Comparison of ENCODE assay signal across 18 cellular contexts in genomic region chr3:17539436-17539835, GRCh38.
A peak's percentile ranks its signal among the peaks of the same experiment; 100 is the strongest.
DNase-seq lines count a peak whose midpoint lies in the region; ATAC-seq and TF ChIP-seq lines count a peak whose summit lies in the region.
"Had no signal": no experiment of that assay in that cellular context is flagged by ENCODE, and none has a peak within 500 bp of the region (broad histone marks: within the 10 kb centered on the region; RNA-seq: fewer than 3 reads in every experiment).

No MANE protein-coding gene starts in this region.

- no peak overlapping the region for H3K4me2 ChIP-seq in H9 (ENCODE audit: insufficient read depth, insufficient read length, low read length)
- no peak overlapping the region for H3K4me2 ChIP-seq in OCI-LY7 (ENCODE audit: low read length)
- H3K4me2 ChIP-seq: BLaER1 treated with 17β-estradiol and CSF1 and Interleukin-3, amounts not matched to agents 10 nM and 100 nM had no signal

- no peak overlapping the region for H3T11ph ChIP-seq in H9 (ENCODE audit: low read length)

- no peak overlapping the region for H4K8ac ChIP-seq in H9 (replicated peaks; ENCODE audit: insufficient read length, low read depth, low read length)

- no peaks in the 10 kb centered on the region for H3K23me2 ChIP-seq in H9 (ENCODE audit: insufficient read length, low read depth, low read length, poor library complexity, severe bottlenecking)

- H3K9me2 ChIP-seq in OCI-LY7 (ENCODE audit: insufficient read depth, low read length), result no peaks in the 10 kb centered on the region

- TF ChIP-seq EP300 in sigmoid colon (IDR thresholded peaks at IDR 0.05), result no peak

- no peak overlapping the region for H3K4ac ChIP-seq in H9 (ENCODE audit: low read depth, low read length)

- H3K27me3 ChIP-seq in H9 (ENCODE audit: insufficient read depth, low read length) (no peaks in the 10 kb centered on the region), endodermal cell (ENCODE audit: control insufficient read depth, insufficient read depth, low read length, poor library complexity, severe bottlenecking) (no peaks in the 10 kb centered on the region), sigmoid colon (no peaks in the 10 kb centered on the region)
- H3K27me3 ChIP-seq: BLaER1 treated with 17β-estradiol and CSF1 and Interleukin-3, amounts not matched to agents 10 nM and 100 nM had no signal

- no peaks in the 10 kb centered on the region for H3K9me3 ChIP-seq in H9 (ENCODE audit: control insufficient read depth, low read depth, low read length)
- 0 out of 2 replicates have a peak, but pooled peaks cover 4% of the 10 kb centered on the region for H3K9me3 ChIP-seq in OCI-LY7 (ENCODE audit: low read length)
- H3K9me3 ChIP-seq in endodermal cell (ENCODE audit: control insufficient read depth, low read length), result peaks cover 46% of the 10 kb centered on the region
- no peaks in the 10 kb centered on the region for H3K9me3 ChIP-seq in sigmoid colon

- H3K14ac ChIP-seq in H9 (ENCODE audit: insufficient read depth, low read length), result no peak overlapping the region

- no peak overlapping the region for H2BK20ac ChIP-seq in H9 (ENCODE audit: low read depth, low read length, poor library complexity, severe bottlenecking)

- DNase-seq in H9 (no peak), OCI-LY7 (ENCODE audit: low spot score) (no peak), endodermal cell (no peak), sigmoid colon (no peak)
- no peak for DNase-seq in activated naive CD4-positive, alpha-beta T cell treated with Interleukin-2 at 50 U/mL for 16 hours
- DNase-seq: Calu3; CD8-positive, alpha-beta T cell; DMS79 treated with DMSO at 0.1 percent for 48 hours; GF-D8; HCEC 1CT; KG1 had no signal

- POLR2A ChIA-PET in OCI-LY7 (lab: Charles Lee), result no interaction called here

- H3K9ac ChIP-seq in H9 (ENCODE audit: extremely low read depth, insufficient read length, low read length), result no peak overlapping the region
- H3K9ac ChIP-seq in endodermal cell (ENCODE audit: extremely low read depth, low read length, poor library complexity, severe bottlenecking), result no peak overlapping the region
- H3K9ac ChIP-seq: BLaER1 treated with 17β-estradiol and CSF1 and Interleukin-3, amounts not matched to agents 10 nM and 100 nM had no signal

- TF ChIP-seq POLR2A in sigmoid colon (IDR thresholded peaks at IDR 0.05), result no peak

- no peak overlapping the region for H4K91ac ChIP-seq in H9 (ENCODE audit: insufficient read length, low read depth, low read length)

- no peak overlapping the region for H2AFZ ChIP-seq in H9 (ENCODE audit: low read length)
- no peak overlapping the region for H2AFZ ChIP-seq in OCI-LY7 (ENCODE audit: low read length)

- H3K4me1 ChIP-seq in H9 (ENCODE audit: insufficient read depth, low read length), result no peaks in the 10 kb centered on the region
- H3K4me1 ChIP-seq in OCI-LY7 (ENCODE audit: insufficient read depth, low read length, poor library complexity, severe bottlenecking), result no peaks in the 10 kb centered on the region
- peaks cover 21% of the 10 kb centered on the region for H3K4me1 ChIP-seq in endodermal cell (ENCODE audit: control insufficient read depth, insufficient read depth, low read length)
- peaks cover 0 to 14% (median 9%) of the 10 kb centered on the region in 4 donors for H3K4me1 ChIP-seq in sigmoid colon
- H3K4me1 ChIP-seq: BLaER1 treated with 17β-estradiol and CSF1 and Interleukin-3, amounts not matched to agents 10 nM and 100 nM had no signal

- H3K23ac ChIP-seq in H9 (ENCODE audit: insufficient read length, low read depth, low read length), result no peak overlapping the region

- H3K4me1 Mint-ChIP-seq in H9 (peaks cover 21 to 29% of the 10 kb centered on the region in 2 experiments), endodermal cell (peaks cover 35% of the 10 kb centered on the region)
- H3K4me1 Mint-ChIP-seq: B cell had no signal

- H3K18ac ChIP-seq in H9 (ENCODE audit: insufficient read length, low read depth, low read length), result no peak overlapping the region

- CTCF ChIA-PET in OCI-LY7 (lab: Charles Lee; ENCODE audit: unreplicated experiment), result no interaction called here

- no peak for TF ChIP-seq CTCF in H9 (conservative IDR thresholded peaks at IDR 0.05)
- no peak for TF ChIP-seq CTCF in OCI-LY7 (conservative IDR thresholded peaks at IDR 0.05; ENCODE audit: low read length)
- no peak for TF ChIP-seq CTCF in endodermal cell (conservative IDR thresholded peaks at IDR 0.05)
- TF ChIP-seq CTCF in sigmoid colon (IDR thresholded peaks at IDR 0.05), result no peak

- BruUV-seq in OCI-LY7 (replicated peaks; lab: Mats Ljungman, UMichigan), result TSS peak; percentile 13

- H3K79me2 ChIP-seq in H9 (ENCODE audit: insufficient read depth, low read length), result no peaks in the 10 kb centered on the region
- H3K79me2 ChIP-seq in OCI-LY7 (ENCODE audit: insufficient read depth, low read depth, low read length), result no peaks in the 10 kb centered on the region

- intact Hi-C loops in OCI-LY7 (cut with micrococcal nuclease; ENCODE audit: unreplicated experiment), result no loop called here
- intact Hi-C loops in sigmoid colon (cut with DNase I), result no loop called here

- no peaks in the 10 kb centered on the region for H3K79me1 ChIP-seq in H9 (ENCODE audit: insufficient read depth, low read depth, low read length, poor library complexity, severe bottlenecking)

- H2BK120ac ChIP-seq in H9 (ENCODE audit: low read depth, low read length, poor library complexity, severe bottlenecking), result no peak overlapping the region

- H3K36me3 Mint-ChIP-seq in H9 (ENCODE audit: insufficient read depth in 1 of 3, low read depth in 3 of 3) (peaks cover 0 to 15% (median 0%) of the 10 kb centered on the region in 3 experiments; a peak in 1 of 7 replicates), endodermal cell (ENCODE audit: low read depth) (peaks cover 35% of the 10 kb centered on the region)

- no peak overlapping the region for H4K5ac ChIP-seq in H9 (ENCODE audit: insufficient read length, low read depth, low read length)

- H2AK5ac ChIP-seq in H9 (ENCODE audit: insufficient read length, low read length), result no peak overlapping the region

- H3K27ac ChIP-seq in H9 (ENCODE audit: insufficient read length, low read depth, low read length), result no peak overlapping the region
- H3K27ac ChIP-seq in OCI-LY7 (ENCODE audit: low read depth, low read length, poor library complexity, severe bottlenecking), result no peak overlapping the region
- H3K27ac ChIP-seq in endodermal cell (ENCODE audit: low read depth, low read length), result no peak overlapping the region
- H3K27ac ChIP-seq in sigmoid colon, result no peak overlapping the region
- H3K27ac ChIP-seq: BLaER1 treated with 17β-estradiol and CSF1 and Interleukin-3, amounts not matched to agents 10 nM and 100 nM; HL-60 had no signal

- H3K9me3 Mint-ChIP-seq in H9, result no peaks in the 10 kb centered on the region; a peak in 1 of 5 replicates
- H3K9me3 Mint-ChIP-seq in endodermal cell, result peaks cover 22% of the 10 kb centered on the region

- no peak overlapping the region for H3K56ac ChIP-seq in H9 (ENCODE audit: insufficient read length, low read depth, low read length)

- H2BK5ac ChIP-seq in H9 (ENCODE audit: insufficient read length, low read length), result no peak overlapping the region

- no peak overlapping the region for H2BK15ac ChIP-seq in H9 (ENCODE audit: low read depth, low read length)

- ATAC-seq in HG03460 (IDR thresholded peaks at IDR 0.05; ENCODE audit: unreplicated experiment) (no peak), GM19035 (IDR thresholded peaks at IDR 0.05; ENCODE audit: unreplicated experiment) (no peak)
- ATAC-seq: CD8-positive, alpha-beta T cell; HepG2 had no signal

- 0 out of 5 replicates have a peak overlapping the region, but pooled peaks of 1 of the 2 experiments have one; percentile 15 for H3K4me3 Mint-ChIP-seq in H9
- no peak overlapping the region for H3K4me3 Mint-ChIP-seq in endodermal cell
- H3K4me3 Mint-ChIP-seq: B cell; CD8-positive, alpha-beta T cell; IgD-negative memory B cell had no signal

- no peak overlapping the region for H2BK12ac ChIP-seq in H9 (ENCODE audit: insufficient read length, low read depth, low read length)

- no CpG with 5 or more reads among the region's 3 CpGs for WGBS in H9 (ENCODE audit: extremely low coverage, insufficient read length, low lambda C conversion rate)
- WGBS in endodermal cell (ENCODE audit: insufficient coverage in 1 of 2, insufficient read length in 1 of 2), 2 experiments, result 94% methylated on average over 2 of the region's 3 CpGs; no CpG with 5 or more reads in 1 of the 2 experiments
- WGBS in sigmoid colon, 2 donors, result 96 to 99% methylated on average over 3 of the region's 3 CpGs

- H3K4me3 ChIP-seq in OCI-LY7 (ENCODE audit: low read depth, low read length, poor library complexity, severe bottlenecking) (no peak overlapping the region), endodermal cell (ENCODE audit: low read length) (peak overlapping the region; percentile 44), sigmoid colon (no peak overlapping the region)
- H3K4me3 ChIP-seq: BLaER1 treated with 17β-estradiol and CSF1 and Interleukin-3, amounts not matched to agents 10 nM and 100 nM had no signal

- H3K27ac Mint-ChIP-seq in H9 (peak overlapping the region in 2 of 3 experiments; percentile 37 to 94; a peak in 3 of 7 replicates), endodermal cell (no peak overlapping the region)
- H3K27ac Mint-ChIP-seq: B cell; CD8-positive, alpha-beta T cell had no signal

- H3K36me3 ChIP-seq in OCI-LY7 (ENCODE audit: insufficient read depth, low read length) (no peaks in the 10 kb centered on the region), endodermal cell (ENCODE audit: control insufficient read depth, insufficient read depth, low read length) (peaks cover 8% of the 10 kb centered on the region), sigmoid colon (no peaks in the 10 kb centered on the region)

- H4K20me1 ChIP-seq in H9 (ENCODE audit: control insufficient read depth, insufficient read depth, insufficient read length), result no peaks in the 10 kb centered on the region
- H4K20me1 ChIP-seq in OCI-LY7 (ENCODE audit: insufficient read depth, low read length), result no peaks in the 10 kb centered on the region
- H4K20me1 ChIP-seq: BLaER1 treated with 17β-estradiol and CSF1 and Interleukin-3, amounts not matched to agents 10 nM and 100 nM had no signal

- no peaks in the 10 kb centered on the region for H3K27me3 Mint-ChIP-seq in H9 (ENCODE audit: low read depth)
- H3K27me3 Mint-ChIP-seq in endodermal cell (ENCODE audit: insufficient read depth), result no peaks in the 10 kb centered on the region
- H3K27me3 Mint-ChIP-seq: B cell, IgD-negative memory B cell had no signal
